ENCODE assay signal across 29 cellular contexts in the genomic region with DNA sequence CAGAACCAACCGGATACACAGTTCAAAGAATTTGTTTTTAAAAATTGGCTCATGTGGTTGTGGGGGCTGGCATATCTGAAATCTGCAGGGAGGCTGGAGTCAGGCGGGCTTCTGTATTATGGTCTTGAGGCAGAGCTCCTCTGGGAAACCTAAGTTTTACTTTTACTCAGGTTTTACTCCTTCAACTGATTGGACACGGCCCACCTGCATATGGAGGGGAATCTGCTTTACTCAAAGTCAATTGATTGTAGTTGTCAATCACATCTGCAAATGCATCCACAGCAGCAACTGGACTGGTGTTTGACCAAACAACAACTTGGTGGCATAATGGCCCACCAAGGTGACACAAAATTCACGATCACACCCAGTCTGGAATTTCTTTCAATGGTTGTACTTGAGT.
"Had no signal": no experiment of that assay in that cellular context is flagged by ENCODE, and none has a peak within 500 bp of the region (broad histone marks: within the 10 kb centered on the region; RNA-seq: fewer than 3 reads in every experiment).

No MANE protein-coding gene starts in this region.

- H3K27ac ChIP-seq: esophagus squamous epithelium, heart right ventricle, neural progenitor cell, pancreas, suprapubic skin, thyroid gland, vagina had no signal

- H3K9me3 ChIP-seq: pancreas, suprapubic skin, thyroid gland, vagina had no signal

- H3K4me3 ChIP-seq: esophagus squamous epithelium, heart right ventricle, left lung, neural progenitor cell, pancreas, smooth muscle cell, suprapubic skin, thyroid gland, vagina had no signal

- H3K27me3 Mint-ChIP-seq: stimulated activated naive CD8-positive, alpha-beta T cell treated with anti-CD3 and anti-CD28 coated beads, Interleukin-15, Interleukin-2, amounts not matched to agents 100 ng/mL and 50 ng/mL, for 24 hours had no signal

- H3K4me1 Mint-ChIP-seq: nephron; stimulated activated effector memory CD8-positive, alpha-beta T cell treated with anti-CD3 and anti-CD28 coated beads, Interleukin-12 subunit alpha, Interleukin-12 subunit beta, amount 100 ng/mL, for 72 hours had no signal

- H3K36me3 Mint-ChIP-seq: naive thymus-derived CD4-positive, alpha-beta T cell; neural progenitor cell; stimulated activated effector memory CD8-positive, alpha-beta T cell treated with anti-CD3 and anti-CD28 coated beads, Interleukin-12 subunit alpha, Interleukin-12 subunit beta, amount 100 ng/mL, for 72 hours had no signal

- ATAC-seq: effector memory CD8-positive, alpha-beta T cell; heart right ventricle; left cardiac atrium; left lung; naive thymus-derived CD4-positive, alpha-beta T cell; pancreas; sciatic nerve; stimulated activated effector memory CD8-positive, alpha-beta T cell treated with anti-CD3 and anti-CD28 coated beads, Interleukin-12 subunit alpha, Interleukin-12 subunit beta, amount 100 ng/mL, for 72 hours had no signal

- H3K9me3 Mint-ChIP-seq: effector memory CD8-positive, alpha-beta T cell; stimulated activated effector memory CD8-positive, alpha-beta T cell treated with anti-CD3 and anti-CD28 coated beads, Interleukin-12 subunit alpha, Interleukin-12 subunit beta, amount 100 ng/mL, for 72 hours had no signal

- H3K4me1 ChIP-seq: left lung, pancreas, vagina had no signal

- DNase-seq: cortex of kidney; effector memory CD8-positive, alpha-beta T cell; erythroblast; esophagus squamous epithelium; foreskin melanocyte; glutamatergic neuron; heart right ventricle; hippocampal formation; left cardiac atrium; left lung; mammary epithelial cell; mesendoderm; midbrain; naive thymus-derived CD4-positive, alpha-beta T cell; pancreas; retina; stimulated activated CD4-positive, alpha-beta T cell treated with anti-CD3 and anti-CD28 coated beads, Interleukin-12 subunit alpha, Interleukin-12 subunit beta, amount 100 ng/mL, for 4 hours; stimulated activated CD4-positive, alpha-beta T cell treated with anti-CD3 and anti-CD28 coated beads, Interleukin-1b, Interleukin-23, amount 100 ng/mL, for 48 hours; stimulated activated CD4-positive, alpha-beta T cell treated with anti-CD3 and anti-CD28 coated beads, Interleukin-4, amount 100 ng/mL, for 1 hour; thyroid gland; trophoblast cell had no signal

- H3K27me3 ChIP-seq: esophagus squamous epithelium, heart right ventricle, left lung, neural progenitor cell, pancreas, suprapubic skin, thyroid gland, vagina had no signal

- H3K4me3 Mint-ChIP-seq: effector memory CD8-positive, alpha-beta T cell; nephron; neural progenitor cell; stimulated activated effector memory CD8-positive, alpha-beta T cell treated with anti-CD3 and anti-CD28 coated beads, Interleukin-12 subunit alpha, Interleukin-12 subunit beta, amount 100 ng/mL, for 72 hours; stimulated activated naive CD8-positive, alpha-beta T cell treated with anti-CD3 and anti-CD28 coated beads, Interleukin-15, Interleukin-2, amounts not matched to agents 100 ng/mL and 50 ng/mL, for 24 hours had no signal

- H3K27ac Mint-ChIP-seq: effector memory CD8-positive, alpha-beta T cell; naive thymus-derived CD4-positive, alpha-beta T cell; nephron; neural progenitor cell; stimulated activated effector memory CD8-positive, alpha-beta T cell treated with anti-CD3 and anti-CD28 coated beads, Interleukin-12 subunit alpha, Interleukin-12 subunit beta, amount 100 ng/mL, for 72 hours; stimulated activated naive CD8-positive, alpha-beta T cell treated with anti-CD3 and anti-CD28 coated beads, Interleukin-15, Interleukin-2, amounts not matched to agents 100 ng/mL and 50 ng/mL, for 24 hours had no signal

- H3K36me3 ChIP-seq: esophagus squamous epithelium, heart right ventricle, left lung, neural progenitor cell, pancreas, suprapubic skin, thyroid gland, vagina had no signal
